In genomic region chr9:90979614-90980013, GRCh38 we compare ENCODE assay signal across 26 cellular contexts.
"Had no signal": no experiment of that assay in that cellular context is flagged by ENCODE, and none has a peak within 500 bp of the region (broad histone marks: within the 10 kb centered on the region; RNA-seq: fewer than 3 reads in every experiment).

No MANE protein-coding gene starts in this region.

- H3K36me3 ChIP-seq: right lobe of liver, vagina, WERI-Rb-1 had no signal

- H3K9me3 ChIP-seq: mucosa of descending colon, right lobe of liver, testis, vagina had no signal

- DNase-seq: activated CD4-positive, alpha-beta T cell treated with anti-CD3 and anti-CD28 coated beads, Interleukin-2, amount 10 ng/mL, durations not matched to agents 7 days and 5 days; activated CD4-positive, CD25-positive, alpha-beta regulatory T cell treated with anti-CD3 and anti-CD28 coated beads, Interleukin-2, amount 50 U/mL, for 72 hours; activated CD8-positive, alpha-beta memory T cell treated with anti-CD3 and anti-CD28 coated beads, Interleukin-2, amount 10 ng/mL, durations not matched to agents 7 days and 5 days; activated CD8-positive, alpha-beta T cell treated with anti-CD3 and anti-CD28 coated beads for 36 hours; activated gamma-delta T cell; activated T-cell treated with anti-CD3 and anti-CD28 coated beads for 4 hours; anterior cingulate cortex; caudate nucleus; effector CD4-positive, alpha-beta T cell; foreskin melanocyte; mucosa of descending colon; nephron progenitor cell; nucleus accumbens; posterior cingulate gyrus; right lobe of liver; small intestine; stimulated activated CD4-positive, alpha-beta T cell treated with anti-CD3 and anti-CD28 coated beads, Interleukin-2, amount 100 ng/mL, for 24 hours; stimulated activated naive B cell treated with anti-CD40 and anti-IgM and Interleukin-4, amounts not matched to agents 10 μg/mL and 1 μg/mL and 100 μg/mL, for 72 hours; testis; WERI-Rb-1 had no signal

- H3K4me1 ChIP-seq: right lobe of liver, testis, vagina had no signal

- ATAC-seq: activated CD8-positive, alpha-beta memory T cell treated with anti-CD3 and anti-CD28 coated beads, Interleukin-2, amount 10 ng/mL, durations not matched to agents 7 days and 5 days; activated CD8-positive, alpha-beta T cell treated with anti-CD3 and anti-CD28 coated beads for 36 hours; right lobe of liver; stimulated activated naive B cell treated with anti-CD40 and anti-IgM and Interleukin-4, amounts not matched to agents 10 μg/mL and 1 μg/mL and 100 μg/mL, for 72 hours had no signal

- H3K4me3 Mint-ChIP-seq: activated CD4-positive, alpha-beta T cell treated with anti-CD3 and anti-CD28 coated beads, Interleukin-2, amount 10 ng/mL, durations not matched to agents 7 days and 5 days; activated CD8-positive, alpha-beta memory T cell treated with anti-CD3 and anti-CD28 coated beads, Interleukin-2, amount 10 ng/mL, durations not matched to agents 7 days and 5 days; activated CD8-positive, alpha-beta T cell treated with anti-CD3 and anti-CD28 coated beads for 36 hours; activated naive CD4-positive, alpha-beta T cell treated with anti-CD3 and anti-CD28 coated beads, Interleukin-2, amount 50 U/mL, for 24 hours; brain; dendritic cell treated with granulocyte-macrophage colony-stimulating factor and Interleukin-4, amounts not matched to agents 40 ng/mL and 50 ng/mL, for 4 days; memory B cell; nephron progenitor cell; stimulated activated naive B cell treated with anti-CD40 and anti-IgM and Interleukin-4, amounts not matched to agents 10 μg/mL and 1 μg/mL and 100 μg/mL, for 72 hours; type B pancreatic cell had no signal

- H3K27ac ChIP-seq: right lobe of liver, testis, vagina, WERI-Rb-1 had no signal

- H3K27me3 ChIP-seq: right lobe of liver, testis, vagina had no signal

- H3K4me3 ChIP-seq: mucosa of descending colon, right lobe of liver, testis, vagina had no signal

- H3K27ac Mint-ChIP-seq: activated CD4-positive, alpha-beta T cell treated with anti-CD3 and anti-CD28 coated beads, Interleukin-2, amount 10 ng/mL, durations not matched to agents 7 days and 5 days; activated CD8-positive, alpha-beta memory T cell treated with anti-CD3 and anti-CD28 coated beads, Interleukin-2, amount 10 ng/mL, durations not matched to agents 7 days and 5 days; activated CD8-positive, alpha-beta T cell treated with anti-CD3 and anti-CD28 coated beads for 36 hours; activated naive CD4-positive, alpha-beta T cell treated with anti-CD3 and anti-CD28 coated beads, Interleukin-2, amount 50 U/mL, for 24 hours; brain; dendritic cell treated with granulocyte-macrophage colony-stimulating factor and Interleukin-4, amounts not matched to agents 40 ng/mL and 50 ng/mL, for 4 days; memory B cell; nephron progenitor cell; stimulated activated naive B cell treated with anti-CD40 and anti-IgM and Interleukin-4, amounts not matched to agents 10 μg/mL and 1 μg/mL and 100 μg/mL, for 72 hours; type B pancreatic cell had no signal

- H3K4me1 Mint-ChIP-seq: activated CD4-positive, alpha-beta T cell treated with anti-CD3 and anti-CD28 coated beads, Interleukin-2, amount 10 ng/mL, durations not matched to agents 7 days and 5 days; activated naive CD4-positive, alpha-beta T cell treated with anti-CD3 and anti-CD28 coated beads, Interleukin-2, amount 50 U/mL, for 24 hours; brain; memory B cell had no signal

- H3K9me3 Mint-ChIP-seq: activated CD4-positive, alpha-beta T cell treated with anti-CD3 and anti-CD28 coated beads, Interleukin-2, amount 10 ng/mL, durations not matched to agents 7 days and 5 days; activated CD8-positive, alpha-beta T cell treated with anti-CD3 and anti-CD28 coated beads for 36 hours; activated naive CD4-positive, alpha-beta T cell treated with anti-CD3 and anti-CD28 coated beads, Interleukin-2, amount 50 U/mL, for 24 hours; brain; dendritic cell treated with granulocyte-macrophage colony-stimulating factor and Interleukin-4, amounts not matched to agents 40 ng/mL and 50 ng/mL, for 4 days; memory B cell; nephron progenitor cell; stimulated activated naive B cell treated with anti-CD40 and anti-IgM and Interleukin-4, amounts not matched to agents 10 μg/mL and 1 μg/mL and 100 μg/mL, for 72 hours had no signal

- H3K36me3 Mint-ChIP-seq: activated naive CD4-positive, alpha-beta T cell treated with anti-CD3 and anti-CD28 coated beads, Interleukin-2, amount 50 U/mL, for 24 hours; brain; memory B cell; stimulated activated naive B cell treated with anti-CD40 and anti-IgM and Interleukin-4, amounts not matched to agents 10 μg/mL and 1 μg/mL and 100 μg/mL, for 72 hours; type B pancreatic cell had no signal

- H3K27me3 Mint-ChIP-seq: activated naive CD4-positive, alpha-beta T cell treated with anti-CD3 and anti-CD28 coated beads, Interleukin-2, amount 50 U/mL, for 24 hours; type B pancreatic cell had no signal
